ENCODE assay signal across 29 cellular contexts in genomic region chr4:122832732-122833131, GRCh38. TPM values are rescaled to one million over a fixed set of nuclear protein-coding genes. Genes with fewer than 3 reads are reported as not detected.
DNase-seq lines count a peak whose midpoint lies in the region; ATAC-seq, FAIRE-seq and TF ChIP-seq lines count a peak whose summit lies in the region.
"Had no signal": no experiment of that assay in that cellular context is flagged by ENCODE, and none has a peak within 500 bp of the region (broad histone marks: within the 10 kb centered on the region; RNA-seq: fewer than 3 reads in every experiment).

No MANE protein-coding gene starts in this region.

- H3K18ac ChIP-seq in mesendoderm (ENCODE audit: low read length): no peak overlapping the region

- H3K4me3 ChIP-seq in A549: no peak overlapping the region
- H3K4me3 ChIP-seq in HUES48 (ENCODE audit: low read depth, low read length): peak overlapping the region; percentile 3; the same call in 1 of the 2 replicates
- peak overlapping the region in 1 of 3 donors; percentile 16 for H3K4me3 ChIP-seq in breast epithelium
- H3K4me3 ChIP-seq in mesendoderm (ENCODE audit: low read length): no peak overlapping the region
- H3K4me3 ChIP-seq: gastroesophageal sphincter, GM12878, upper lobe of left lung had no signal

- H2BK120ac ChIP-seq in mesendoderm (ENCODE audit: low read depth, low read length): no peak overlapping the region

- 90% methylated on average over 1 of the region's 1 CpG for WGBS in A549 (ENCODE audit: missing lambda C conversion rate)
- no CpG with 5 or more reads among the region's 1 CpG for WGBS in mesendoderm (ENCODE audit: extremely low coverage, insufficient coverage, low lambda C conversion rate)

- H3K36me3 Mint-ChIP-seq in stimulated activated effector memory CD8-positive, alpha-beta T cell treated with anti-CD3 and anti-CD28 coated beads, Interleukin-12 subunit alpha, Interleukin-12 subunit beta, amount 100 ng/mL, for 72 hours: peaks cover 3% of the 10 kb centered on the region
- H3K36me3 Mint-ChIP-seq: CD4-positive, CD25-positive, alpha-beta regulatory T cell; mesothelial cell of epicardium had no signal

- TF ChIP-seq POLR2A in A549 (IDR thresholded peaks at IDR 0.05; ENCODE audit: low read length) (no peak), breast epithelium (IDR thresholded peaks at IDR 0.05) (no peak)

- no peak for FAIRE-seq in A549 (lab: Jason Lieb, UNC)
- FAIRE-seq: GM12878, GM19239, RCC 7860, small intestine had no signal

- H3K56ac ChIP-seq in mesendoderm (ENCODE audit: low read length): no peak overlapping the region

- no peak overlapping the region for H2BK5ac ChIP-seq in mesendoderm (ENCODE audit: low read length)

- no peak overlapping the region for H4K8ac ChIP-seq in mesendoderm (ENCODE audit: low read depth, low read length)

- no peak for TF ChIP-seq CTCF in A549 (IDR thresholded peaks at IDR 0.05)
- TF ChIP-seq CTCF in breast epithelium (IDR thresholded peaks at IDR 0.05): no peak

- H2AK5ac ChIP-seq in mesendoderm (ENCODE audit: low read length): no peak overlapping the region

- H3K4me2 ChIP-seq in A549 (peak overlapping the region; percentile 89), mesendoderm (ENCODE audit: low read length) (no peak overlapping the region)

- peaks cover 65% of the 10 kb centered on the region for H3K36me3 ChIP-seq in HUES48 (ENCODE audit: control insufficient read depth, insufficient read depth, low read length)
- no peaks in the 10 kb centered on the region for H3K36me3 ChIP-seq in breast epithelium
- no peaks in the 10 kb centered on the region for H3K36me3 ChIP-seq in mesendoderm (ENCODE audit: control insufficient read depth, insufficient read depth, low read length)
- H3K36me3 ChIP-seq: gastroesophageal sphincter, upper lobe of left lung, WERI-Rb-1 had no signal

- intact Hi-C loops in breast epithelium (cut with DNase I; ENCODE audit: low total_unique reads): no loop called here

- H3K79me1 ChIP-seq in mesendoderm (ENCODE audit: low read length): peaks cover 2% of the 10 kb centered on the region

- no peak for TF ChIP-seq EP300 in A549 (IDR thresholded peaks at IDR 0.05)

- H3K27ac ChIP-seq in A549 (peak overlapping the region in 1 of 2 experiments; percentile 75; a peak in 2 of 6 replicates), HUES48 (ENCODE audit: low read depth, low read length) (no peak overlapping the region), breast epithelium (peak overlapping the region; percentile 64 to 92), mesendoderm (ENCODE audit: low read depth, low read length) (no peak overlapping the region)
- H3K27ac ChIP-seq: upper lobe of left lung, WERI-Rb-1 had no signal

- H3K9me3 ChIP-seq in A549: no peaks in the 10 kb centered on the region
- no peaks in the 10 kb centered on the region for H3K9me3 ChIP-seq in HUES48 (ENCODE audit: control insufficient read depth, insufficient read depth, low read length)
- no peaks in the 10 kb centered on the region for H3K9me3 ChIP-seq in breast epithelium
- H3K9me3 ChIP-seq: gastroesophageal sphincter, upper lobe of left lung had no signal

- H2BK15ac ChIP-seq in mesendoderm (replicated peaks; ENCODE audit: low read depth): no peak overlapping the region

- H3K4me1 ChIP-seq in A549: peaks cover 88% of the 10 kb centered on the region
- H3K4me1 ChIP-seq in HUES48 (ENCODE audit: control insufficient read depth, insufficient read depth, low read length): peaks cover 85% of the 10 kb centered on the region
- peaks cover 1 to 10% of the 10 kb centered on the region in 2 donors for H3K4me1 ChIP-seq in breast epithelium
- peaks cover 18% of the 10 kb centered on the region for H3K4me1 ChIP-seq in mesendoderm (ENCODE audit: control insufficient read depth, low read depth, low read length)

- H3K27me3 ChIP-seq in HUES48 (ENCODE audit: control insufficient read depth, insufficient read depth, low read length) (no peaks in the 10 kb centered on the region), breast epithelium (no peaks in the 10 kb centered on the region), mesendoderm (ENCODE audit: insufficient read depth, low read length, poor library complexity) (no peaks in the 10 kb centered on the region)
- H3K27me3 ChIP-seq: gastroesophageal sphincter had no signal

- peaks cover 59% of the 10 kb centered on the region for H3K27me3 Mint-ChIP-seq in stimulated activated naive CD8-positive, alpha-beta T cell treated with anti-CD3 and anti-CD28 coated beads, Interleukin-15, amount 100 ng/mL, for 72 hours

- H3K9ac ChIP-seq in HUES48 (ENCODE audit: low read depth, low read length) (no peak overlapping the region), mesendoderm (ENCODE audit: low read length) (no peak overlapping the region)

- DNase-seq in A549 (ENCODE audit: low read depth in 1 of 2, low spot score in 1 of 2) (no peak), breast epithelium (ENCODE audit: low spot score in 2 of 2) (no peak), mesendoderm (no peak), T-helper 1 cell (no peak), AG08395 (ENCODE audit: low spot score) (no peak)
- DNase-seq in stimulated activated effector memory CD8-positive, alpha-beta T cell treated with anti-CD3 and anti-CD28 coated beads, Interleukin-12 subunit alpha, Interleukin-12 subunit beta, amount 100 ng/mL, for 72 hours (ENCODE audit: low spot score in 2 of 2): no peak
- no peak for DNase-seq in stimulated activated naive CD8-positive, alpha-beta T cell treated with anti-CD3 and anti-CD28 coated beads, Interleukin-15, amount 100 ng/mL, for 72 hours
- DNase-seq: activated CD4-positive, alpha-beta T cell treated with anti-CD3 and anti-CD28 coated beads, Interleukin-2, amount 50 U/mL, for 48 hours; activated effector memory CD4-positive, alpha-beta T cell treated with anti-CD3 and anti-CD28 coated beads, Interleukin-2, amount 50 U/mL, for 16 hours; activated naive CD8-positive, alpha-beta T cell treated with anti-CD3 and anti-CD28 coated beads, Interleukin-2, amount 50 U/mL, for 24 hours; CD4-positive, CD25-positive, alpha-beta regulatory T cell; DMS153; HCEC 1CT; Kasumi-1; natural killer cell; NCI-H1105; NCI-H2081; NK-92 treated with Interleukin-12 subunit alpha and Interleukin-12 subunit beta, amount 100 ng/mL, for 24 hours; small intestine; stimulated activated CD4-positive, alpha-beta T cell treated with anti-CD3 and anti-CD28 coated beads, Interleukin-2, amount 100 ng/mL, for 48 hours; upper lobe of left lung; WERI-Rb-1 had no signal

- peak overlapping the region; percentile 4 for H3K4ac ChIP-seq in mesendoderm (ENCODE audit: low read depth, low read length)

- H3K27ac Mint-ChIP-seq in stimulated activated effector memory CD8-positive, alpha-beta T cell treated with anti-CD3 and anti-CD28 coated beads, Interleukin-12 subunit alpha, Interleukin-12 subunit beta, amount 100 ng/mL, for 72 hours: no peak overlapping the region
- no peak overlapping the region for H3K27ac Mint-ChIP-seq in stimulated activated naive CD8-positive, alpha-beta T cell treated with anti-CD3 and anti-CD28 coated beads, Interleukin-15, amount 100 ng/mL, for 72 hours
- H3K27ac Mint-ChIP-seq: activated naive CD8-positive, alpha-beta T cell treated with anti-CD3 and anti-CD28 coated beads, Interleukin-2, amount 50 U/mL, for 24 hours; CD4-positive, CD25-positive, alpha-beta regulatory T cell; mesothelial cell of epicardium; natural killer cell; stimulated activated naive CD8-positive, alpha-beta T cell treated with anti-CD3 and anti-CD28 coated beads, Interleukin-15, Interleukin-2, amounts not matched to agents 100 ng/mL and 50 ng/mL, for 24 hours had no signal

- CTCF ChIA-PET in A549 (lab: Yijun Ruan, JAX): interaction anchor here (0.9 to 1.5 kb wide), 3 partner anchors 75 to 87 kb away, joined by 3 to 4 read pairs (median 4); no protein-coding TSS in a partner anchor

- ATAC-seq in A549: no peak
- ATAC-seq in stimulated activated effector memory CD8-positive, alpha-beta T cell treated with anti-CD3 and anti-CD28 coated beads, Interleukin-12 subunit alpha, Interleukin-12 subunit beta, amount 100 ng/mL, for 72 hours: no peak
- no peak for ATAC-seq in stimulated activated naive CD8-positive, alpha-beta T cell treated with anti-CD3 and anti-CD28 coated beads, Interleukin-15, amount 100 ng/mL, for 72 hours
- ATAC-seq: activated naive CD8-positive, alpha-beta T cell treated with anti-CD3 and anti-CD28 coated beads, Interleukin-2, amount 50 U/mL, for 24 hours; gastroesophageal sphincter; GM12878; natural killer cell had no signal

- H3K79me2 ChIP-seq in mesendoderm (ENCODE audit: control insufficient read depth, insufficient read depth, low read length): peaks cover 81% of the 10 kb centered on the region

- TF ChIP-seq RAD21 in A549 (conservative IDR thresholded peaks at IDR 0.05 in 1 of 2, IDR thresholded peaks at IDR 0.05 in 1 of 2): no peak

- H3K4me1 Mint-ChIP-seq in stimulated activated effector memory CD8-positive, alpha-beta T cell treated with anti-CD3 and anti-CD28 coated beads, Interleukin-12 subunit alpha, Interleukin-12 subunit beta, amount 100 ng/mL, for 72 hours: peaks cover 8% of the 10 kb centered on the region
- peaks cover 9% of the 10 kb centered on the region for H3K4me1 Mint-ChIP-seq in stimulated activated naive CD8-positive, alpha-beta T cell treated with anti-CD3 and anti-CD28 coated beads, Interleukin-15, amount 100 ng/mL, for 72 hours

- H3K9me3 Mint-ChIP-seq in stimulated activated effector memory CD8-positive, alpha-beta T cell treated with anti-CD3 and anti-CD28 coated beads, Interleukin-12 subunit alpha, Interleukin-12 subunit beta, amount 100 ng/mL, for 72 hours: no peaks in the 10 kb centered on the region
- no peaks in the 10 kb centered on the region for H3K9me3 Mint-ChIP-seq in stimulated activated naive CD8-positive, alpha-beta T cell treated with anti-CD3 and anti-CD28 coated beads, Interleukin-15, amount 100 ng/mL, for 72 hours
- H3K9me3 Mint-ChIP-seq: activated naive CD8-positive, alpha-beta T cell treated with anti-CD3 and anti-CD28 coated beads, Interleukin-2, amount 50 U/mL, for 24 hours; mesothelial cell of epicardium; natural killer cell; stimulated activated naive CD8-positive, alpha-beta T cell treated with anti-CD3 and anti-CD28 coated beads, Interleukin-15, Interleukin-2, amounts not matched to agents 100 ng/mL and 50 ng/mL, for 24 hours had no signal

- no peak overlapping the region for H3K4me3 Mint-ChIP-seq in stimulated activated effector memory CD8-positive, alpha-beta T cell treated with anti-CD3 and anti-CD28 coated beads, Interleukin-12 subunit alpha, Interleukin-12 subunit beta, amount 100 ng/mL, for 72 hours
- no peak overlapping the region for H3K4me3 Mint-ChIP-seq in stimulated activated naive CD8-positive, alpha-beta T cell treated with anti-CD3 and anti-CD28 coated beads, Interleukin-15, amount 100 ng/mL, for 72 hours
- H3K4me3 Mint-ChIP-seq: activated naive CD8-positive, alpha-beta T cell treated with anti-CD3 and anti-CD28 coated beads, Interleukin-2, amount 50 U/mL, for 24 hours; mesothelial cell of epicardium; natural killer cell; stimulated activated naive CD8-positive, alpha-beta T cell treated with anti-CD3 and anti-CD28 coated beads, Interleukin-15, Interleukin-2, amounts not matched to agents 100 ng/mL and 50 ng/mL, for 24 hours had no signal

- H3K23ac ChIP-seq in mesendoderm (ENCODE audit: low read length): no peak overlapping the region

- no peak overlapping the region for H4K5ac ChIP-seq in mesendoderm (ENCODE audit: low read length)

- POLR2A ChIA-PET in A549 (lab: Yijun Ruan, JAX): no interaction called here

RNA-seq across cellular contexts. Expression of gene FGF2, which starts 6.1 kb away (rescaled TPM):
- polyA plus RNA-seq in A549 (2011; rRNA removed) (32.5 and 45.2 TPM in 2 replicates), A549 (2017; fragmentation: RNase III; extraction: RNeasy Plus Mini Kit Qiagen cat#74134 plus additional on column Dnase treatment) (32.4 to 35.1 TPM (median 32.9 TPM) in 3 replicates)
- polyA plus RNA-seq in A549 (2012; cell fraction: cytosol; rRNA removed): 8.0 and 10.2 TPM in 2 replicates
- polyA plus RNA-seq in A549 (2012; cell fraction: nucleus; rRNA removed): 5.8 and 6.5 TPM in 2 replicates
- 19.3 and 20.7 TPM in 2 replicates for polyA minus RNA-seq in A549 (2011; rRNA and poly(A)+ RNA removed)
- total RNA-seq in breast epithelium: 10 to 100 TPM; 21.6 to 53.6 (median 33.0) TPM
- 39.2 TPM for polyA plus RNA-seq in mesendoderm (2013, experiment 1 of 2)
- 41.4 TPM for polyA plus RNA-seq in mesendoderm (2013, experiment 2 of 2)
- total RNA-seq: CD4-positive, CD25-positive, alpha-beta regulatory T cell; natural killer cell had no signal
- polyA plus RNA-seq: CD4-positive, CD25-positive, alpha-beta regulatory T cell had no signal

Comparison
In these comparisons a context has a peak if more than half of its experiments do, and no peak if none do; other contexts are left out.
1. H3K27ac ChIP-seq: peak in breast epithelium (2 of 2); none in HUES48 (single experiment) and mesendoderm (single experiment).